ENCODE assay signal across 27 cellular contexts in genomic region chr15:75867428-75867827, GRCh38. TPM values are rescaled to one million over a fixed set of nuclear protein-coding genes. Genes with fewer than 3 reads are reported as not detected.
DNase-seq lines count a peak whose midpoint lies in the region; ATAC-seq and TF ChIP-seq lines count a peak whose summit lies in the region.
"Had no signal": no experiment of that assay in that cellular context is flagged by ENCODE, and none has a peak within 500 bp of the region (broad histone marks: within the 10 kb centered on the region; RNA-seq: fewer than 3 reads in every experiment).

No MANE protein-coding gene starts in this region.

- H3K9me3 ChIP-seq in DOHH2 (ENCODE audit: control insufficient read depth, insufficient read depth, low read length) = no peaks in the 10 kb centered on the region
- H3K9me3 ChIP-seq in HUES48 (ENCODE audit: control insufficient read depth, insufficient read depth, low read length) = no peaks in the 10 kb centered on the region
- H3K9me3 ChIP-seq in trophoblast cell (ENCODE audit: insufficient read depth, low read depth, low read length) = no peaks in the 10 kb centered on the region
- H3K9me3 ChIP-seq in SJCRH30 (replicated peaks) = no peaks in the 10 kb centered on the region
- H3K9me3 ChIP-seq: gastroesophageal sphincter, pancreas, stomach, tibial artery had no signal

- peak overlapping the region; percentile 85 for H3K27ac Mint-ChIP-seq in WTC11
- peak overlapping the region; percentile 89 to 99 (median 96) for H3K27ac Mint-ChIP-seq in naive B cell
- H3K27ac Mint-ChIP-seq: activated CD8-positive, alpha-beta memory T cell treated with anti-CD3 and anti-CD28 coated beads, Interleukin-2, amount 10 ng/mL, durations not matched to agents 7 days and 5 days; activated T-helper 1 cell treated with anti-CD3 and anti-CD28 coated beads, Interleukin-12 subunit alpha, Interleukin-12 subunit beta, Interleukin-2, Interleukin-4 antibody, amounts not matched to agents 30 ng/mL and 10 ng/mL and 1 ng/mL, durations not matched to agents 14 hours and 24 hours and 36 hours had no signal

- no peak overlapping the region for H2BK12ac ChIP-seq in trophoblast cell (ENCODE audit: low read length)

- TF ChIP-seq CTCF in DOHH2 (IDR thresholded peaks at IDR 0.05; ENCODE audit: low read depth, low read length, poor library complexity, severe bottlenecking) (no peak), WTC11 (IDR thresholded peaks at IDR 0.05) (no peak)

- H3K4me3 ChIP-seq in DOHH2 (ENCODE audit: low read length) (no peak overlapping the region), HUES48 (ENCODE audit: low read depth, low read length) (0 out of 2 replicates have a peak overlapping the region, but pooled peaks have one; percentile 11), trophoblast cell (ENCODE audit: low read depth, low read length) (no peak overlapping the region), SJCRH30 (no peak overlapping the region)
- H3K4me3 ChIP-seq: gastroesophageal sphincter, pancreas, stomach, tibial artery had no signal

- CTCF ChIA-PET in WTC11 (lab: Charles Lee) = interaction anchor here (1.0 to 1.6 kb wide), 5 partner anchors 15 to 272 kb away, joined by 3 read pairs; partner anchors contain the start of gene UBE2Q2

- H3K27me3 ChIP-seq in DOHH2 (ENCODE audit: control insufficient read depth, low read length) = no peaks in the 10 kb centered on the region
- H3K27me3 ChIP-seq in HUES48 (ENCODE audit: control insufficient read depth, insufficient read depth, low read length) = no peaks in the 10 kb centered on the region
- H3K27me3 ChIP-seq in trophoblast cell (ENCODE audit: insufficient read depth, low read length) = no peaks in the 10 kb centered on the region
- H3K27me3 ChIP-seq in SJCRH30 = no peaks in the 10 kb centered on the region
- H3K27me3 ChIP-seq: gastroesophageal sphincter, pancreas, stomach, tibial artery had no signal

- POLR2A ChIA-PET in WTC11 (lab: Charles Lee) = no interaction called here

- H4K12ac ChIP-seq in trophoblast cell (ENCODE audit: low read depth, low read length) = no peak overlapping the region

- no peak for TF ChIP-seq POLR2A in GM18505 (IDR thresholded peaks at IDR 0.05; ENCODE audit: borderline replicate concordance, extremely low read depth, insufficient read depth, insufficient read length)

- H3K27ac ChIP-seq in DOHH2 (ENCODE audit: low read depth, low read length) (0 out of 2 replicates have a peak overlapping the region, but pooled peaks have one; percentile 0), HUES48 (ENCODE audit: low read depth, low read length) (peak overlapping the region; percentile 77), trophoblast cell (ENCODE audit: low read depth, low read length) (no peak overlapping the region), SJCRH30 (no peak overlapping the region)
- H3K27ac ChIP-seq: gastroesophageal sphincter, pancreas, stomach, tibial artery had no signal

- no peak overlapping the region for H4K8ac ChIP-seq in trophoblast cell (ENCODE audit: low read depth, low read length)

- WGBS in trophoblast cell (ENCODE audit: extremely low coverage, insufficient coverage, insufficient read length) = no CpG with 5 or more reads among the region's 4 CpGs

- H2AK5ac ChIP-seq in trophoblast cell (ENCODE audit: low read length) = no peak overlapping the region

- H3K79me1 ChIP-seq in trophoblast cell (ENCODE audit: low read length) = peaks cover 5% of the 10 kb centered on the region

- peak overlapping the region; percentile 41; the same call in 1 of the 2 replicates for H3K4me3 Mint-ChIP-seq in WTC11
- peak overlapping the region; percentile 4 to 90 (median 78) for H3K4me3 Mint-ChIP-seq in naive B cell
- H3K4me3 Mint-ChIP-seq: activated CD8-positive, alpha-beta memory T cell treated with anti-CD3 and anti-CD28 coated beads, Interleukin-2, amount 10 ng/mL, durations not matched to agents 7 days and 5 days; activated T-helper 1 cell treated with anti-CD3 and anti-CD28 coated beads, Interleukin-12 subunit alpha, Interleukin-12 subunit beta, Interleukin-2, Interleukin-4 antibody, amounts not matched to agents 30 ng/mL and 10 ng/mL and 1 ng/mL, durations not matched to agents 14 hours and 24 hours and 36 hours had no signal

- H3K18ac ChIP-seq in trophoblast cell (ENCODE audit: low read length) = no peak overlapping the region

- no peak overlapping the region for H2BK120ac ChIP-seq in trophoblast cell (ENCODE audit: insufficient read depth, low read length, poor library complexity)

- peaks cover 6% of the 10 kb centered on the region; the same call in 1 of the 2 replicates for H3K79me2 ChIP-seq in DOHH2 (ENCODE audit: control insufficient read depth, low read length)
- H3K79me2 ChIP-seq in trophoblast cell (ENCODE audit: control insufficient read depth, insufficient read depth, low read length, poor library complexity) = peaks cover 5% of the 10 kb centered on the region

- H3K4me2 ChIP-seq in DOHH2 (ENCODE audit: low read length) (peak overlapping the region; percentile 43), trophoblast cell (ENCODE audit: low read length) (no peak overlapping the region)

- H3K27me3 Mint-ChIP-seq in WTC11 (ENCODE audit: low read depth) = no peaks in the 10 kb centered on the region
- H3K27me3 Mint-ChIP-seq in naive B cell = no peaks in the 10 kb centered on the region
- H3K27me3 Mint-ChIP-seq: activated CD8-positive, alpha-beta memory T cell treated with anti-CD3 and anti-CD28 coated beads, Interleukin-2, amount 10 ng/mL, durations not matched to agents 7 days and 5 days had no signal

- no peak overlapping the region for H3K23ac ChIP-seq in trophoblast cell (ENCODE audit: low read length)

- H3F3A ChIP-seq in DOHH2 (ENCODE audit: control insufficient read depth, insufficient read depth) = 0 out of 2 replicates have a peak, but pooled peaks cover 4% of the 10 kb centered on the region

- ATAC-seq in WTC11 = no peak
- peak; percentile 76 to 83 for ATAC-seq in naive B cell (ENCODE audit: low read depth in 2 of 2)
- ATAC-seq in GM18505 (IDR thresholded peaks at IDR 0.05; ENCODE audit: unreplicated experiment) = no peak
- ATAC-seq: activated CD8-positive, alpha-beta memory T cell treated with anti-CD3 and anti-CD28 coated beads, Interleukin-2, amount 10 ng/mL, durations not matched to agents 7 days and 5 days; activated naive CD4-positive, alpha-beta T cell treated with anti-CD3 and anti-CD28 coated beads, Interleukin-2, amount 50 U/mL, for 72 hours; gastroesophageal sphincter; pancreas; right cardiac atrium had no signal

- H2AFZ ChIP-seq in trophoblast cell (ENCODE audit: insufficient read depth, low read length, poor library complexity) = no peak overlapping the region

- no peak overlapping the region for H3K14ac ChIP-seq in trophoblast cell (ENCODE audit: low read length)

- no peak overlapping the region for H4K91ac ChIP-seq in trophoblast cell (ENCODE audit: low read depth, low read length)

- H3K36me3 ChIP-seq in DOHH2 (ENCODE audit: control insufficient read depth, low read length) (peaks cover 13% of the 10 kb centered on the region), HUES48 (ENCODE audit: control insufficient read depth, insufficient read depth, low read length) (peaks cover 30% of the 10 kb centered on the region), trophoblast cell (ENCODE audit: control insufficient read depth in 1 of 2, insufficient read depth in 2 of 2, low read length in 2 of 2) (peaks cover 3 to 7% of the 10 kb centered on the region in 2 experiments), SJCRH30 (peaks cover 14% of the 10 kb centered on the region)
- H3K36me3 ChIP-seq: pancreas had no signal

- H3K36me3 Mint-ChIP-seq in WTC11 = peaks cover 23% of the 10 kb centered on the region
- peaks cover 0 to 9% of the 10 kb centered on the region in 2 donors for H3K36me3 Mint-ChIP-seq in naive B cell

- H3K4ac ChIP-seq in trophoblast cell (ENCODE audit: low read depth, low read length) = no peak overlapping the region

- H3K9me3 Mint-ChIP-seq in WTC11 = no peaks in the 10 kb centered on the region
- no peaks in the 10 kb centered on the region for H3K9me3 Mint-ChIP-seq in naive B cell
- H3K9me3 Mint-ChIP-seq: activated naive CD4-positive, alpha-beta T cell treated with anti-CD3 and anti-CD28 coated beads, Interleukin-2, amount 50 U/mL, for 72 hours; activated T-helper 1 cell treated with anti-CD3 and anti-CD28 coated beads, Interleukin-12 subunit alpha, Interleukin-12 subunit beta, Interleukin-2, Interleukin-4 antibody, amounts not matched to agents 30 ng/mL and 10 ng/mL and 1 ng/mL, durations not matched to agents 14 hours and 24 hours and 36 hours had no signal

- no peak for DNase-seq in WTC11 (ENCODE audit: low spot score)
- DNase-seq in naive B cell = peak; percentile 26
- DNase-seq in trophoblast cell = no peak
- DNase-seq in SJCRH30 = no peak
- DNase-seq: activated CD4-positive, alpha-beta T cell treated with anti-CD3 and anti-CD28 coated beads for 48 hours; activated CD8-positive, alpha-beta memory T cell treated with anti-CD3 and anti-CD28 coated beads, Interleukin-2, amount 10 ng/mL, durations not matched to agents 7 days and 5 days; central memory CD4-positive, alpha-beta T cell; dermis blood vessel endothelial cell; DMS79; KG1; NCI-H1694; NCI-H2171; NCI-H524; NK-92 treated with Interleukin-12 subunit alpha and Interleukin-12 subunit beta, amount 100 ng/mL, for 24 hours; pancreas; right cardiac atrium; stimulated activated CD4-positive, alpha-beta T cell treated with anti-CD3 and anti-CD28 coated beads, Interleukin-12 subunit alpha, Interleukin-12 subunit beta, amount 100 ng/mL, for 4 hours; stimulated activated CD4-positive, alpha-beta T cell treated with anti-CD3 and anti-CD28 coated beads, Interleukin-4, amount 100 ng/mL, for 24 hours; stomach; T-helper 1 cell; tibial artery had no signal

- H3K4me1 Mint-ChIP-seq in WTC11 (peaks cover 80% of the 10 kb centered on the region), naive B cell (peaks cover 26 to 46% (median 31%) of the 10 kb centered on the region in 3 donors)

- H3K4me1 ChIP-seq in DOHH2 (ENCODE audit: control insufficient read depth, low read length) = peaks cover 35% of the 10 kb centered on the region
- H3K4me1 ChIP-seq in HUES48 (ENCODE audit: control insufficient read depth, insufficient read depth, low read length) = peaks cover 54% of the 10 kb centered on the region
- H3K4me1 ChIP-seq in trophoblast cell (ENCODE audit: control insufficient read depth in 1 of 2, insufficient read depth in 2 of 2, low read length in 2 of 2) = peaks cover 2 to 6% of the 10 kb centered on the region in 2 experiments
- no peaks in the 10 kb centered on the region for H3K4me1 ChIP-seq in SJCRH30
- H3K4me1 ChIP-seq: pancreas, tibial artery had no signal

- no peak overlapping the region for H2BK5ac ChIP-seq in trophoblast cell (ENCODE audit: low read depth, low read length, poor library complexity)

- H4K20me1 ChIP-seq in DOHH2 (ENCODE audit: control insufficient read depth, insufficient read depth, low read depth, low read length) = no peaks in the 10 kb centered on the region

- H3K9ac ChIP-seq in HUES48 (ENCODE audit: low read depth, low read length) (no peak overlapping the region), trophoblast cell (ENCODE audit: low read length) (no peak overlapping the region)

- H3K9me2 ChIP-seq in DOHH2 (replicated peaks; ENCODE audit: control insufficient read depth, low read length) = no peaks in the 10 kb centered on the region

RNA-seq across cellular contexts. Expression of gene UBE2Q2, which starts 24.2 kb away (rescaled TPM):
- 26.1 to 28.2 TPM (median 27.0 TPM) in 3 replicates for total RNA-seq in WTC11 (2021)
- 10 to 100 TPM; 10.9 to 18.1 (median 13.4) TPM for polyA plus RNA-seq in naive B cell (ENCODE audit: low read depth in 6 of 6)
- 47.6 and 48.5 TPM in 2 replicates for polyA plus RNA-seq in trophoblast cell (2013)
- 30.8 and 31.5 TPM in 2 replicates for total RNA-seq in SJCRH30 (2014; rRNA removed; shearing (Covaris generic))

RNA-seq across cellular contexts. Expression of gene FBXO22, which starts 36.2 kb away (rescaled TPM):
- 90.3 to 95.7 TPM (median 90.9 TPM) in 3 replicates for total RNA-seq in WTC11 (2021)
- polyA plus RNA-seq in naive B cell (ENCODE audit: low read depth in 6 of 6) = 10 to 100 TPM in 5 of 6 donors, 1 to 10 TPM in 1; 6.6 to 18.8 (median 16.4) TPM
- 39.6 and 40.5 TPM in 2 replicates for polyA plus RNA-seq in trophoblast cell (2013)
- total RNA-seq in SJCRH30 (2014; rRNA removed; shearing (Covaris generic)) = 48.5 and 51.8 TPM in 2 replicates

Comparison
In these comparisons a context has a peak if more than half of its experiments do, and no peak if none do; other contexts are left out.
1. H3K27ac ChIP-seq: peak in DOHH2 (single experiment) and HUES48 (single experiment); none in trophoblast cell (single experiment) and SJCRH30 (single experiment).
2. ATAC-seq: peak in naive B cell (2 of 2); none in WTC11 (single experiment) and GM18505 (single experiment).